ENCODE assay signal across 2 cellular contexts in genomic region chr12:43237238-43237879, GRCh38.
TF ChIP-seq lines count a peak whose summit lies in the region.

No MANE protein-coding gene starts in this region.

TF ChIP-seq in HepG2, 621 proteins besides CTCF, POLR2A, EP300 and RAD21 (continued from another document):
- TF ChIP-seq ZNF251 (CRISPR knock-in tag; IDR thresholded peaks at IDR 0.05) (no peak), MAFK (conservative IDR thresholded peaks at IDR 0.05 in 1 of 2, IDR thresholded peaks at IDR 0.05 in 1 of 2; ENCODE audit: low read length in 2 of 2) (peak; percentile 94 to 99)
TF ChIP-seq in HepG2: peak in this region for 2.

TF ChIP-seq in H1, 55 proteins besides CTCF, POLR2A, EP300 and RAD21 (continued from another document):
- TF ChIP-seq POU5F1 (IDR thresholded peaks at IDR 0.05; ENCODE audit: low read depth, low read length): no peak
